In genomic region chr5:165029471-165029870, GRCh38 we compare ENCODE assay signal across 11 cellular contexts.
A peak's percentile ranks its signal among the peaks of the same experiment; 100 is the strongest.
DNase-seq lines count a peak whose midpoint lies in the region; ATAC-seq and TF ChIP-seq lines count a peak whose summit lies in the region.
"Had no signal": no experiment of that assay in that cellular context is flagged by ENCODE, and none has a peak within 500 bp of the region (broad histone marks: within the 10 kb centered on the region; RNA-seq: fewer than 3 reads in every experiment).

No MANE protein-coding gene starts in this region.

- no peak overlapping the region for H3K4me2 ChIP-seq in SU-DHL-6 (ENCODE audit: low read depth, low read length, poor library complexity, severe bottlenecking)

- H3K27ac ChIP-seq in SU-DHL-6 (ENCODE audit: low read depth, low read length): no peak overlapping the region
- H3K27ac ChIP-seq: right lobe of liver, thyroid gland had no signal

- no peaks in the 10 kb centered on the region for H3K9me3 ChIP-seq in SU-DHL-6 (ENCODE audit: insufficient read depth, low read length)
- H3K9me3 ChIP-seq: right lobe of liver, thyroid gland had no signal

- peak; percentile 2 for DNase-seq in kidney tubule cell (ENCODE audit: low spot score)
- no peak for DNase-seq in dermis blood vessel endothelial cell
- no peak for DNase-seq in NCI-H187 treated with DMSO at 0.1 percent for 48 hours (lab: John Stamatoyannopoulos, UW)
- no peak for DNase-seq in mesenteric fat pad (ENCODE audit: low spot score)
- DNase-seq: activated CD8-positive, alpha-beta memory T cell treated with anti-CD3 and anti-CD28 coated beads, Interleukin-2, amount 10 ng/mL, durations not matched to agents 7 days and 5 days; right lobe of liver had no signal

- H3K9ac ChIP-seq in SU-DHL-6 (ENCODE audit: low read length): no peak overlapping the region

- H3K79me2 ChIP-seq in SU-DHL-6 (ENCODE audit: insufficient read depth, low read length): no peaks in the 10 kb centered on the region

- H3F3A ChIP-seq in SU-DHL-6 (ENCODE audit: insufficient read depth): no peaks in the 10 kb centered on the region

- H2AFZ ChIP-seq in SU-DHL-6 (ENCODE audit: low read depth, low read length, severe bottlenecking): no peak overlapping the region

- no peak for ATAC-seq in GM18517 (IDR thresholded peaks at IDR 0.05; ENCODE audit: unreplicated experiment)
- ATAC-seq: activated CD8-positive, alpha-beta memory T cell treated with anti-CD3 and anti-CD28 coated beads, Interleukin-2, amount 10 ng/mL, durations not matched to agents 7 days and 5 days had no signal

- H4K20me1 ChIP-seq in SU-DHL-6 (ENCODE audit: low read depth, low read length): no peaks in the 10 kb centered on the region

- H3K36me3 ChIP-seq in SU-DHL-6 (ENCODE audit: low read length): no peaks in the 10 kb centered on the region
- H3K36me3 ChIP-seq: right lobe of liver, thyroid gland had no signal

- no peaks in the 10 kb centered on the region for H3K9me2 ChIP-seq in SU-DHL-6 (replicated peaks; ENCODE audit: insufficient read depth, low read length)

- TF ChIP-seq CTCF in GM12874 (IDR thresholded peaks at IDR 0.05; ENCODE audit: insufficient read depth, low read depth, low read length) (peak; percentile 29; the same call in 1 of the 2 replicates), LNCAP (IDR thresholded peaks at IDR 0.05) (peak; percentile 86), SU-DHL-6 (IDR thresholded peaks at IDR 0.05; ENCODE audit: insufficient read depth, low read length, poor library complexity, severe bottlenecking) (peak; percentile 14)

- H3K4me3 ChIP-seq in SU-DHL-6 (ENCODE audit: insufficient read depth, low read length, poor library complexity, severe bottlenecking): no peak overlapping the region
- H3K4me3 ChIP-seq: right lobe of liver, thyroid gland had no signal

- H3K27me3 ChIP-seq in SU-DHL-6 (ENCODE audit: low read length): no peaks in the 10 kb centered on the region
- H3K27me3 ChIP-seq: right lobe of liver, thyroid gland had no signal

Comparison
In these comparisons a context has a peak if more than half of its experiments do, and no peak if none do; other contexts are left out.
1. CTCF ChIP-seq: peak in every context shown above with its lines; median percentile 86 in LNCAP; 29 in GM12874; 14 in SU-DHL-6.